8 cellular contexts compared by ENCODE assay signal in genomic region chr17:60720763-60721531, GRCh38. TPM values are rescaled to one million over a fixed set of nuclear protein-coding genes. Genes with fewer than 3 reads are reported as not detected.
DNase-seq lines count a peak whose midpoint lies in the region; ATAC-seq and TF ChIP-seq lines count a peak whose summit lies in the region.

No MANE protein-coding gene starts in this region.

- 37% methylated on average over 5 of the region's 5 CpGs for WGBS in suprapubic skin

- intact Hi-C loops in lower lobe of right lung (cut with DNase I) (no loop called here), posterior vena cava (cut with DNase I) (loop anchor here in 1 of 2 donors (10.0 kb wide), 1 partner anchor 674 kb away; the partner anchor contains the start of gene TBX2)

- POLR2A ChIA-PET in AG04449 (lab: Yijun Ruan, JAX) = interaction anchor here (0.5 kb wide), 1 partner anchor 455 kb away, joined by 3 read pairs; no protein-coding TSS in a partner anchor

- CTCF ChIA-PET in AG04449 (lab: Yijun Ruan, JAX) = interaction anchor here (0.6 to 2.3 kb wide), 48 partner anchors 8 to 896 kb away, joined by 3 to 17 read pairs (median 4); no protein-coding TSS in a partner anchor

- H3K9me3 ChIP-seq in lower lobe of right lung (no peaks in the 10 kb centered on the region), suprapubic skin (no peaks in the 10 kb centered on the region)

- TF ChIP-seq POLR2A in suprapubic skin (IDR thresholded peaks at IDR 0.05) = no peak

- ATAC-seq in lower lobe of right lung = peak; percentile 54 to 75

- H3K36me3 ChIP-seq in lower lobe of right lung = no peaks in the 10 kb centered on the region
- H3K36me3 ChIP-seq in suprapubic skin = no peaks in the 10 kb centered on the region

- H3K27ac ChIP-seq in lower lobe of right lung (no peak overlapping the region), suprapubic skin (no peak overlapping the region)

- H3K27me3 ChIP-seq in lower lobe of right lung (ENCODE audit: low read depth) (no peaks in the 10 kb centered on the region), suprapubic skin (no peaks in the 10 kb centered on the region)

- no peaks in the 10 kb centered on the region for H3K4me1 ChIP-seq in lower lobe of right lung
- peaks cover 2% of the 10 kb centered on the region for H3K4me1 ChIP-seq in suprapubic skin

- DNase-seq in AG04449 (ENCODE audit: low read depth, low spot score) = peak; percentile 37
- DNase-seq in NCI-H146 (lab: John Stamatoyannopoulos, UW) = peak; percentile 51
- DNase-seq in T follicular helper cell (ENCODE audit: low read depth) = peak; percentile 3
- DNase-seq in dermis blood vessel endothelial cell = peak; percentile 87
- no peak for DNase-seq in lower lobe of right lung
- DNase-seq in suprapubic skin (ENCODE audit: low spot score in 2 of 2) = no peak
- no peak for DNase-seq in posterior vena cava (ENCODE audit: low spot score)

- no peak for TF ChIP-seq EP300 in suprapubic skin (IDR thresholded peaks at IDR 0.05)

- TF ChIP-seq CTCF in AG04449 (IDR thresholded peaks at IDR 0.05; ENCODE audit: insufficient read depth, low read length, missing control alignments) = peak; percentile 74
- peak; percentile 73; the same call in 1 of the 2 replicates for TF ChIP-seq CTCF in GM12875 (IDR thresholded peaks at IDR 0.05; ENCODE audit: borderline replicate concordance, insufficient read depth, low read depth, low read length)
- TF ChIP-seq CTCF in lower lobe of right lung (IDR thresholded peaks at IDR 0.05) = peak; percentile 85
- TF ChIP-seq CTCF in suprapubic skin (IDR thresholded peaks at IDR 0.05) = peak; percentile 71 to 82

- no peak overlapping the region for H3K4me3 ChIP-seq in AG04449 (ENCODE audit: low read depth, low read length)
- no peak overlapping the region for H3K4me3 ChIP-seq in GM12875 (ENCODE audit: low read depth, low read length)
- no peak overlapping the region for H3K4me3 ChIP-seq in lower lobe of right lung
- no peak overlapping the region for H3K4me3 ChIP-seq in suprapubic skin

RNA-seq across cellular contexts. Expression of gene BCAS3, which starts 43.3 kb away (rescaled TPM):
- total RNA-seq in dermis blood vessel endothelial cell (27.4 and 28.2 TPM in 2 replicates), lower lobe of right lung (29.6 TPM), suprapubic skin (10 to 100 TPM; 41.0 to 81.4 (median 45.6) TPM), posterior vena cava (10 to 100 TPM; 22.5 to 23.6 TPM)

Comparison
In these comparisons a context has a peak if more than half of its experiments do, and no peak if none do; other contexts are left out.
1. DNase-seq: peak in AG04449 (single experiment), NCI-H146 (single experiment), T follicular helper cell (single experiment) and dermis blood vessel endothelial cell (single experiment); none in lower lobe of right lung (single experiment), suprapubic skin (0 of 2) and posterior vena cava (single experiment).
2. Peak in every context shown above with its lines, with median percentiles within 50 percentile points of each other: CTCF ChIP-seq.